ENCODE assay signal across 18 cellular contexts in the genomic region with DNA sequence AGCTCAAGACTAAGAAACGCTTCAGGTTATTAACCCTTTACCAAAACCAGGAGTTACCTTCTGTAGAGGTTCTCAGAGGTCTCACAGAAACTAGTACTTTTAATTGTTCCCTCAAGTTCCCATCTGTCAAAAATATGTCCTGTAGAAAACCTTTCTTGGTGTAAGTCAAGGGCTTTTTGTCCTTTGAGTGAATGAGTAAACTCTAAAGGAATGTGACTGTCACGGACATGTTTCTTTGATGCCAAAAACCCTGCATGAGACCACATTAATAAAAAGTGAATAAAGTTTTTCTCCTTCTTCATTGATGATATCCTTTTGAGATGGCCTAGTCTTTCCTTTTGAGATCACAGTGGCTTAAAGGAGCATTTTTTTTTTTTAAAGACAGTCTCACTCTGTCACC.
A peak's percentile ranks its signal among the peaks of the same experiment; 100 is the strongest.
DNase-seq lines count a peak whose midpoint lies in the region; ATAC-seq and TF ChIP-seq lines count a peak whose summit lies in the region.
"Had no signal": no experiment of that assay in that cellular context is flagged by ENCODE, and none has a peak within 500 bp of the region (broad histone marks: within the 10 kb centered on the region; RNA-seq: fewer than 3 reads in every experiment).

No MANE protein-coding gene starts in this region.

- H3K36me3 Mint-ChIP-seq in HFFc6 (ENCODE audit: low read depth) = peaks cover 42% of the 10 kb centered on the region
- H3K36me3 Mint-ChIP-seq in natural killer cell treated with Interleukin-12 subunit alpha and Interleukin-12 subunit beta and Interleukin-15 and Interleukin-18, amount 100 ng/mL, for 72 hours = peaks cover 4% of the 10 kb centered on the region

- no peak for ATAC-seq in natural killer cell treated with Interleukin-12 subunit alpha and Interleukin-12 subunit beta and Interleukin-15 and Interleukin-18, amount 100 ng/mL, for 72 hours
- no peak for ATAC-seq in GM18870 (IDR thresholded peaks at IDR 0.05; ENCODE audit: unreplicated experiment)
- ATAC-seq: WTC11 had no signal

- peak overlapping the region; percentile 40; the same call in 1 of the 2 replicates for H3K27ac Mint-ChIP-seq in HFFc6
- no peak overlapping the region for H3K27ac Mint-ChIP-seq in natural killer cell treated with Interleukin-12 subunit alpha and Interleukin-12 subunit beta and Interleukin-15 and Interleukin-18, amount 100 ng/mL, for 72 hours
- H3K27ac Mint-ChIP-seq: naive B cell; T-helper 1 cell treated with Interleukin-12 subunit alpha and Interleukin-12 subunit beta and Interleukin-4 antibody, amounts not matched to agents 30 μg/mL and 1 μg/mL, for 36 hours; WTC11 had no signal

- H3K36me3 ChIP-seq in adrenal gland (replicated peaks in 1 of 2) (no peaks in the 10 kb centered on the region), SJCRH30 (peaks cover 8% of the 10 kb centered on the region), WERI-Rb-1 (no peaks in the 10 kb centered on the region)

- H3K4me3 ChIP-seq in AG10803 (ENCODE audit: low read length) (no peak overlapping the region), adrenal gland (no peak overlapping the region), SJCRH30 (no peak overlapping the region), WERI-Rb-1 (ENCODE audit: low read depth, low read length) (no peak overlapping the region)

- no peaks in the 10 kb centered on the region for H3K9me3 ChIP-seq in adrenal gland (replicated peaks in 1 of 3)
- no peaks in the 10 kb centered on the region for H3K9me3 ChIP-seq in SJCRH30 (replicated peaks)
- H3K9me3 ChIP-seq in WERI-Rb-1 (ENCODE audit: severe bottlenecking) = no peaks in the 10 kb centered on the region

- intact Hi-C loops in adrenal gland (cut with DNase I) = no loop called here

- no peak for TF ChIP-seq CTCF in AG10803 (conservative IDR thresholded peaks at IDR 0.05; ENCODE audit: low read length)
- TF ChIP-seq CTCF in HFFc6 (IDR thresholded peaks at IDR 0.05) = no peak
- TF ChIP-seq CTCF in adrenal gland (IDR thresholded peaks at IDR 0.05) = no peak
- TF ChIP-seq CTCF in WERI-Rb-1 (IDR thresholded peaks at IDR 0.05; ENCODE audit: low read depth, low read length) = no peak

- no peaks in the 10 kb centered on the region; the same call in 1 of the 2 replicates for H3K27me3 Mint-ChIP-seq in HFFc6 (ENCODE audit: insufficient read depth)
- H3K27me3 Mint-ChIP-seq in natural killer cell treated with Interleukin-12 subunit alpha and Interleukin-12 subunit beta and Interleukin-15 and Interleukin-18, amount 100 ng/mL, for 72 hours = no peaks in the 10 kb centered on the region
- H3K27me3 Mint-ChIP-seq: central memory CD8-positive, alpha-beta T cell; naive B cell had no signal

- H3K4me1 ChIP-seq in adrenal gland (replicated peaks in 1 of 2) (peaks cover 36 to 44% of the 10 kb centered on the region in 2 donors), SJCRH30 (no peaks in the 10 kb centered on the region)

- H3K4me3 Mint-ChIP-seq in HFFc6 = no peak overlapping the region
- H3K4me3 Mint-ChIP-seq in natural killer cell treated with Interleukin-12 subunit alpha and Interleukin-12 subunit beta and Interleukin-15 and Interleukin-18, amount 100 ng/mL, for 72 hours = no peak overlapping the region
- H3K4me3 Mint-ChIP-seq: central memory CD8-positive, alpha-beta T cell; naive B cell; T-helper 1 cell treated with Interleukin-12 subunit alpha and Interleukin-12 subunit beta and Interleukin-4 antibody, amounts not matched to agents 30 μg/mL and 1 μg/mL, for 36 hours; WTC11 had no signal

- no peaks in the 10 kb centered on the region for H3K27me3 ChIP-seq in adrenal gland
- H3K27me3 ChIP-seq in SJCRH30 = no peaks in the 10 kb centered on the region
- no peaks in the 10 kb centered on the region for H3K27me3 ChIP-seq in WERI-Rb-1 (ENCODE audit: insufficient read depth, low read depth, severe bottlenecking)

- H3K9me3 Mint-ChIP-seq in HFFc6 = no peaks in the 10 kb centered on the region
- no peaks in the 10 kb centered on the region for H3K9me3 Mint-ChIP-seq in natural killer cell treated with Interleukin-12 subunit alpha and Interleukin-12 subunit beta and Interleukin-15 and Interleukin-18, amount 100 ng/mL, for 72 hours
- H3K9me3 Mint-ChIP-seq: central memory CD8-positive, alpha-beta T cell; naive B cell; T-helper 1 cell treated with Interleukin-12 subunit alpha and Interleukin-12 subunit beta and Interleukin-4 antibody, amounts not matched to agents 30 μg/mL and 1 μg/mL, for 36 hours; WTC11 had no signal

- WGBS in adrenal gland, 4 donors = 40 to 48% (median 43%) methylated on average over 2 of the region's 2 CpGs

- DNase-seq in AG10803 (ENCODE audit: low read depth) (peak; percentile 61), HFFc6 (peak; percentile 44), adrenal gland (peak in 1 of 7 donors; percentile 13), foreskin melanocyte (peak; percentile 26), SJCRH30 (no peak), WERI-Rb-1 (no peak)
- no peak for DNase-seq in natural killer cell treated with Interleukin-12 subunit alpha and Interleukin-12 subunit beta and Interleukin-15 and Interleukin-18, amount 100 ng/mL, for 72 hours (ENCODE audit: low spot score)
- DNase-seq: activated CD8-positive, alpha-beta memory T cell treated with anti-CD3 and anti-CD28 coated beads for 24 hours; GF-D8; naive B cell; NCI-H226; NK-92 treated with Interleukin-12 subunit alpha and Interleukin-12 subunit beta, amount 100 ng/mL, for 24 hours; small intestine; stimulated activated CD4-positive, alpha-beta T cell treated with anti-CD3 and anti-CD28 coated beads, Interleukin-4, amount 100 ng/mL, for 4 hours had no signal

- peaks cover 40% of the 10 kb centered on the region for H3K4me1 Mint-ChIP-seq in HFFc6 (ENCODE audit: low read depth)
- H3K4me1 Mint-ChIP-seq in natural killer cell treated with Interleukin-12 subunit alpha and Interleukin-12 subunit beta and Interleukin-15 and Interleukin-18, amount 100 ng/mL, for 72 hours (ENCODE audit: low read depth in 2 of 2) = no peaks in the 10 kb centered on the region
- H3K4me1 Mint-ChIP-seq: central memory CD8-positive, alpha-beta T cell; naive B cell had no signal

- no peak for TF ChIP-seq POLR2A in adrenal gland (IDR thresholded peaks at IDR 0.05)

- peak overlapping the region; percentile 19 to 77 (median 48) for H3K27ac ChIP-seq in adrenal gland
- H3K27ac ChIP-seq in SJCRH30 = no peak overlapping the region
- no peak overlapping the region for H3K27ac ChIP-seq in WERI-Rb-1

Comparison
In these comparisons a context has a peak if more than half of its experiments do, and no peak if none do; other contexts are left out.
1. DNase-seq: peak in AG10803 (single experiment), HFFc6 (single experiment) and foreskin melanocyte (single experiment); none in natural killer cell treated with Interleukin-12 subunit alpha and Interleukin-12 subunit beta and Interleukin-15 and Interleukin-18, amount 100 ng/mL, for 72 hours (single experiment), SJCRH30 (0 of 2) and WERI-Rb-1 (single experiment).
2. H3K27ac ChIP-seq: peak in adrenal gland (5 of 5); none in SJCRH30 (single experiment) and WERI-Rb-1 (single experiment).